ENCODE assay signal across 23 cellular contexts in genomic region chr13:73401769-73402168, GRCh38.
A peak's percentile ranks its signal among the peaks of the same experiment; 100 is the strongest.
DNase-seq lines count a peak whose midpoint lies in the region; ATAC-seq, FAIRE-seq and TF ChIP-seq lines count a peak whose summit lies in the region.
"Had no signal": no experiment of that assay in that cellular context is flagged by ENCODE, and none has a peak within 500 bp of the region (broad histone marks: within the 10 kb centered on the region; RNA-seq: fewer than 3 reads in every experiment).

No MANE protein-coding gene starts in this region.

- no peak overlapping the region for H2AFZ ChIP-seq in HepG2 (ENCODE audit: low read length)

- POLR2A ChIA-PET in HepG2 (lab: Yijun Ruan, JAX): no interaction called here

- in situ Hi-C loops in HepG2 (cut with HindIII; ENCODE audit: extremely low pct_ligation_motif_present, low pct_unique_long_range_greater_than_20kb): loop anchor here (25.0 kb wide), 1 partner anchor 339 kb away; the partner anchor contains the start of gene KLF5

- no peak for DNase-seq in HepG2 (ENCODE audit: low spot score)
- no peak for DNase-seq in right lobe of liver
- DNase-seq in amniotic epithelial cell (ENCODE audit: low read depth): peak; percentile 4
- no peak for DNase-seq in left lobe of liver (ENCODE audit: low spot score)
- no peak for DNase-seq in OCI-M2 (lab: John Stamatoyannopoulos, UW; ENCODE audit: unreplicated experiment)
- no peak for DNase-seq in T-helper 2 cell
- no peak for DNase-seq in stomach
- DNase-seq: activated CD4-positive, alpha-beta memory T cell treated with anti-CD3 and anti-CD28 coated beads for 36 hours; activated CD4-positive, CD25-positive, alpha-beta regulatory T cell; brain microvascular endothelial cell; colonic mucosa; effector memory CD8-positive, alpha-beta T cell; GF-D8; natural killer cell; NCI-H1930; retina; transverse colon had no signal

- H3K4me1 ChIP-seq in HepG2 (ENCODE audit: insufficient read depth, low read length) (peaks cover 9% of the 10 kb centered on the region), right lobe of liver (no peaks in the 10 kb centered on the region), stomach (peaks cover 0 to 23% (median 18%) of the 10 kb centered on the region in 4 donors)

- no peak overlapping the region for H3K27ac ChIP-seq in HepG2 (ENCODE audit: extremely low read length, insufficient read depth, low read length)
- no peak overlapping the region for H3K27ac ChIP-seq in right lobe of liver
- H3K27ac ChIP-seq in stomach: peak overlapping the region in 1 of 5 donors; percentile 18
- H3K27ac ChIP-seq: brain microvascular endothelial cell, C4-2B, colonic mucosa, KMS-11, RWPE1 had no signal

- no peak for ATAC-seq in HepG2
- ATAC-seq in right lobe of liver: no peak
- peak; percentile 55 for ATAC-seq in left lobe of liver
- ATAC-seq in HG03432 (IDR thresholded peaks at IDR 0.05; ENCODE audit: unreplicated experiment): no peak
- ATAC-seq: effector memory CD8-positive, alpha-beta T cell; natural killer cell; SK-N-SH treated with all-trans-retinoic acid at 6 μM for 48 hours had no signal

- H3K9me3 ChIP-seq in HepG2 (ENCODE audit: low read length) (no peaks in the 10 kb centered on the region), right lobe of liver (no peaks in the 10 kb centered on the region), stomach (no peaks in the 10 kb centered on the region)
- H3K9me3 ChIP-seq: colonic mucosa, transverse colon had no signal

- no TSS peak for BruUV-seq in HepG2 (replicated peaks; lab: Mats Ljungman, UMichigan)

- H3K27me3 ChIP-seq in HepG2 (ENCODE audit: control insufficient read depth in 1 of 2, insufficient read depth in 2 of 2, low read length in 2 of 2): no peaks in the 10 kb centered on the region
- H3K27me3 ChIP-seq in right lobe of liver: no peaks in the 10 kb centered on the region
- no peaks in the 10 kb centered on the region for H3K27me3 ChIP-seq in stomach
- H3K27me3 ChIP-seq: brain microvascular endothelial cell, colonic mucosa, transverse colon had no signal

- H3K36me3 ChIP-seq in HepG2 (replicated peaks in 1 of 2; ENCODE audit: control insufficient read depth in 1 of 2, insufficient read depth in 2 of 2, low read length in 2 of 2) (no peaks in the 10 kb centered on the region), right lobe of liver (no peaks in the 10 kb centered on the region), stomach (no peaks in the 10 kb centered on the region)
- H3K36me3 ChIP-seq: brain microvascular endothelial cell, colonic mucosa, transverse colon had no signal

- TF ChIP-seq CTCF in HepG2 (CRISPR knock-in tag; IDR thresholded peaks at IDR 0.05): no peak
- no peak for TF ChIP-seq CTCF in right lobe of liver (IDR thresholded peaks at IDR 0.05)
- no peak for TF ChIP-seq CTCF in stomach (IDR thresholded peaks at IDR 0.05)

- H4K20me1 ChIP-seq in HepG2 (ENCODE audit: insufficient read depth, low read length): no peaks in the 10 kb centered on the region

- intact Hi-C loops in HepG2 (cut with micrococcal nuclease; ENCODE audit: unreplicated experiment): no loop called here
- intact Hi-C loops in right lobe of liver (cut with DNase I): no loop called here
- intact Hi-C loops in stomach (cut with DNase I; ENCODE audit: low total_unique reads): no loop called here

- no peak for TF ChIP-seq RAD21 in HepG2 (CRISPR knock-in tag; IDR thresholded peaks at IDR 0.05)

- H3K79me2 ChIP-seq in HepG2 (ENCODE audit: insufficient read depth, low read length): no peaks in the 10 kb centered on the region

- no peak overlapping the region for H3K4me3 ChIP-seq in HepG2 (replicated peaks in 1 of 3; ENCODE audit: insufficient read depth in 1 of 3, low read depth in 2 of 3, low read length in 3 of 3)
- H3K4me3 ChIP-seq in right lobe of liver: no peak overlapping the region
- no peak overlapping the region for H3K4me3 ChIP-seq in stomach
- H3K4me3 ChIP-seq: colonic mucosa, transverse colon had no signal

- TF ChIP-seq POLR2A in HepG2 (IDR thresholded peaks at IDR 0.05; ENCODE audit: insufficient read depth in 1 of 2, low read depth in 2 of 2, low read length in 2 of 2) (no peak), right lobe of liver (IDR thresholded peaks at IDR 0.05) (no peak), stomach (IDR thresholded peaks at IDR 0.05) (no peak)

- H3K9ac ChIP-seq in HepG2 (ENCODE audit: insufficient read depth, low read depth, low read length): no peak overlapping the region
- H3K9ac ChIP-seq: KMS-11 had no signal

- H3K4me2 ChIP-seq in HepG2 (ENCODE audit: low read depth, low read length): no peak overlapping the region
- H3K4me2 ChIP-seq: KMS-11 had no signal

- TF ChIP-seq EP300 in HepG2 (IDR thresholded peaks at IDR 0.05; ENCODE audit: low read depth in 2 of 2, low read length in 2 of 2) (no peak), HepG2 (CRISPR knock-in tag; IDR thresholded peaks at IDR 0.05; ENCODE audit: borderline replicate concordance) (no peak), stomach (IDR thresholded peaks at IDR 0.05) (no peak)

- CTCF ChIA-PET in HepG2 (lab: Yijun Ruan, JAX; ENCODE audit: low intra/inter-chr PET ratio, low total read pairs): no interaction called here

- WGBS in HepG2 (ENCODE audit: low lambda C conversion rate): 24% methylated on average over 2 of the region's 2 CpGs
- WGBS in right lobe of liver (ENCODE audit: insufficient coverage, low coverage, low lambda C conversion rate, missing lambda C conversion rate): 47% methylated on average over 2 of the region's 2 CpGs
- 49 to 64% (median 61%) methylated on average over 2 of the region's 2 CpGs for WGBS in stomach, 5 donors

- no peak for FAIRE-seq in HepG2 (lab: Jason Lieb, UNC)
- FAIRE-seq: HTR-8/SVneo had no signal

TF ChIP-seq in HepG2, 621 proteins besides CTCF, POLR2A, EP300 and RAD21:
- TF ChIP-seq STAG1 (CRISPR knock-in tag; IDR thresholded peaks at IDR 0.05) (0 out of 2 replicates have a peak, but pooled peaks have one; percentile 6), SP2 (CRISPR knock-in tag; IDR thresholded peaks at IDR 0.05) (no peak)
TF ChIP-seq in HepG2: peak in this region for 1.
